Comparison of ENCODE assay signal across 13 cellular contexts in the genomic region with DNA sequence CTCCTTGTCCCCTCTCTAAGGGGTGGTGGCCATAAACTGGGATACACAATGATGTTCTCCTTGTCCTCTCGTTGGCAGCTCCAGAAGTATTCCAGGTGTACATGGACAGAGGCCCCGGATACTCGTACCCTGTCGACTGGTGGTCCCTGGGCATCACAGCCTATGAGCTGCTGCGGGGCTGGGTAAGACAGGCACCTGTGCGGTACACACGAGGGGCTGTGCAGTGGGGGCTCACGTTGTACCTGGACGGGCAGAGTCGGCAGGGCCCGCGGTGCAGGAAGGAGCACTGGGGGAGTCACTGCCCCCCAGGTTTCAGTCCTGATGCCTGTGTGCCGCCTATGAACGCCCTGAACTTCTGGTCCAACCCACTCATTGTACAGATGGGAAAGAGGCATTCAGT.
DNase-seq lines count a peak whose midpoint lies in the region; ATAC-seq, FAIRE-seq and TF ChIP-seq lines count a peak whose summit lies in the region.
"Had no signal": no experiment of that assay in that cellular context is flagged by ENCODE, and none has a peak within 500 bp of the region (broad histone marks: within the 10 kb centered on the region; RNA-seq: fewer than 3 reads in every experiment).

No MANE protein-coding gene starts in this region.

- H2BK15ac ChIP-seq in IMR-90 (ENCODE audit: low read depth, low read length): no peak overlapping the region

- no TSS peak for BruUV-seq in IMR-90 (replicated peaks; lab: Mats Ljungman, UMichigan)

- no peak overlapping the region for H3K18ac ChIP-seq in IMR-90 (ENCODE audit: low read depth, low read length)

- no peaks in the 10 kb centered on the region for H3K79me1 ChIP-seq in IMR-90 (ENCODE audit: low read depth in 1 of 2, low read length in 2 of 2)

- H3K9me3 ChIP-seq in IMR-90 (ENCODE audit: control insufficient read depth, insufficient read depth, low read length) (no peaks in the 10 kb centered on the region), colonic mucosa (no peaks in the 10 kb centered on the region), keratinocyte (ENCODE audit: control insufficient read depth, low read depth, low read length) (no peaks in the 10 kb centered on the region), spleen (no peaks in the 10 kb centered on the region), uterus (no peaks in the 10 kb centered on the region)
- H3K9me3 ChIP-seq: Caco-2 had no signal

- no peaks in the 10 kb centered on the region for H3K27me3 ChIP-seq in IMR-90 (ENCODE audit: control insufficient read depth, insufficient read depth, low read length)
- H3K27me3 ChIP-seq in colonic mucosa: no peaks in the 10 kb centered on the region
- no peaks in the 10 kb centered on the region for H3K27me3 ChIP-seq in keratinocyte (ENCODE audit: control insufficient read depth, extremely low read depth, insufficient read depth, low read length)
- H3K27me3 ChIP-seq in spleen (replicated peaks in 1 of 7): no peaks in the 10 kb centered on the region
- H3K27me3 ChIP-seq in uterus: no peaks in the 10 kb centered on the region

- no peak overlapping the region for H2BK20ac ChIP-seq in IMR-90 (ENCODE audit: low read depth, low read length)

- no peak overlapping the region for H3K23ac ChIP-seq in IMR-90 (ENCODE audit: low read depth, low read length)

- H3K9ac ChIP-seq in IMR-90 (ENCODE audit: low read depth, low read length) (no peak overlapping the region), colonic mucosa (ENCODE audit: low read depth in 2 of 2, low read length in 2 of 2) (no peak overlapping the region), keratinocyte (ENCODE audit: control insufficient read depth, extremely low read depth, insufficient read depth, low read length) (no peak overlapping the region)

- no peak overlapping the region for H3K27ac ChIP-seq in IMR-90 (ENCODE audit: insufficient read depth, low read length)
- H3K27ac ChIP-seq in colonic mucosa: no peak overlapping the region
- H3K27ac ChIP-seq in keratinocyte (ENCODE audit: control insufficient read depth, insufficient read depth, low read length): no peak overlapping the region
- no peak overlapping the region for H3K27ac ChIP-seq in spleen
- H3K27ac ChIP-seq in uterus: no peak overlapping the region

- no peak overlapping the region for H4K91ac ChIP-seq in IMR-90 (ENCODE audit: insufficient read depth, low read depth, low read length)

- no peak for TF ChIP-seq POLR2A in IMR-90 (IDR thresholded peaks at IDR 0.05; ENCODE audit: low read depth, low read length)
- TF ChIP-seq POLR2A in spleen (IDR thresholded peaks at IDR 0.05): no peak
- TF ChIP-seq POLR2A in uterus (IDR thresholded peaks at IDR 0.05): no peak

- no peaks in the 10 kb centered on the region for H3K79me2 ChIP-seq in keratinocyte (ENCODE audit: control insufficient read depth, insufficient read depth, low read length)

- ATAC-seq in IMR-90 (ENCODE audit: low read depth): no peak
- no peak for ATAC-seq in HG02759 (IDR thresholded peaks at IDR 0.05; ENCODE audit: unreplicated experiment)
- ATAC-seq in GM21423 (IDR thresholded peaks at IDR 0.05; ENCODE audit: unreplicated experiment): no peak
- ATAC-seq: GM23338 had no signal

- H2AFZ ChIP-seq in IMR-90 (replicated peaks; ENCODE audit: low read length, poor library complexity) (no peak overlapping the region), keratinocyte (ENCODE audit: control insufficient read depth, low read length) (no peak overlapping the region)
- H2AFZ ChIP-seq: GM23338 had no signal

- H4K5ac ChIP-seq in IMR-90 (ENCODE audit: low read depth, low read length): no peak overlapping the region

- H3K4ac ChIP-seq in IMR-90 (ENCODE audit: low read depth, low read length): no peak overlapping the region

- dilution Hi-C loops in IMR-90 (cut with HindIII; ENCODE audit: low sequenced_read_pairs, unreplicated experiment) (no loop called here), keratinocyte (cut with MboI; ENCODE audit: extremely low pct_ligation_motif_present, low sequenced_read_pairs) (no loop called here)

- peak overlapping the region; percentile 52 for H2AK9ac ChIP-seq in IMR-90 (replicated peaks; ENCODE audit: low read depth, low read length, poor library complexity)

- WGBS in IMR-90 (ENCODE audit: extremely low coverage in 2 of 2, insufficient read length in 1 of 2), 2 experiments: 72% methylated on average over 2 of the region's 14 CpGs; no CpG with 5 or more reads in 1 of the 2 experiments
- WGBS in spleen, 5 donors: 86 to 91% (median 89%) methylated on average over 14 of the region's 14 CpGs

- H4K8ac ChIP-seq in IMR-90 (ENCODE audit: low read depth in 2 of 2, low read length in 2 of 2): no peak overlapping the region

- no peak overlapping the region for H3K56ac ChIP-seq in IMR-90 (ENCODE audit: extremely low read depth, insufficient read depth, low read length)

- DNase-seq in IMR-90 (no peak), colonic mucosa (peak; percentile 7), keratinocyte (ENCODE audit: low read depth, low spot score) (no peak), spleen (peak; percentile 44), uterus (no peak), iPS-NIHi11 (ENCODE audit: low spot score) (no peak)
- DNase-seq: Caco-2; CD8-positive, alpha-beta memory T cell; GDM1; H7 had no signal

- H3K4me3 ChIP-seq in IMR-90 (ENCODE audit: insufficient read depth, low read depth, low read length): no peak overlapping the region
- no peak overlapping the region for H3K4me3 ChIP-seq in colonic mucosa
- H3K4me3 ChIP-seq in keratinocyte (ENCODE audit: control insufficient read depth in 2 of 3, extremely low read depth in 1 of 3, insufficient read depth in 2 of 3, low read depth in 1 of 3, low read length in 3 of 3): no peak overlapping the region
- no peak overlapping the region for H3K4me3 ChIP-seq in spleen
- H3K4me3 ChIP-seq in uterus: no peak overlapping the region
- H3K4me3 ChIP-seq: GM23338 had no signal

- CTCF ChIA-PET in IMR-90 (lab: Yijun Ruan, JAX): interaction anchor here (0.7 to 1.5 kb wide), 2 partner anchors 11 to 37 kb away, joined by 3 to 5 read pairs; no protein-coding TSS in a partner anchor

- H2AK5ac ChIP-seq in IMR-90 (ENCODE audit: low read depth, low read length): no peak overlapping the region; the same call in 1 of the 2 replicates

- in situ Hi-C loops in IMR-90 (cut with MboI; ENCODE audit: low sequenced_read_pairs): no loop called here

- H3K36me3 ChIP-seq in IMR-90 (ENCODE audit: control insufficient read depth, insufficient read depth, low read length): no peaks in the 10 kb centered on the region
- H3K36me3 ChIP-seq in colonic mucosa: no peaks in the 10 kb centered on the region
- H3K36me3 ChIP-seq in keratinocyte (ENCODE audit: control insufficient read depth in 2 of 2, extremely low read depth in 1 of 2, insufficient read depth in 2 of 2, low read length in 2 of 2): no peaks in the 10 kb centered on the region
- no peaks in the 10 kb centered on the region for H3K36me3 ChIP-seq in spleen
- no peaks in the 10 kb centered on the region for H3K36me3 ChIP-seq in uterus

- TF ChIP-seq RAD21 in IMR-90 (IDR thresholded peaks at IDR 0.05; ENCODE audit: low read length): no peak

- no peak for FAIRE-seq in keratinocyte (lab: Jason Lieb, UNC)

- H3K4me1 ChIP-seq in IMR-90 (ENCODE audit: control insufficient read depth, insufficient read depth, low read length) (no peaks in the 10 kb centered on the region), colonic mucosa (no peaks in the 10 kb centered on the region), keratinocyte (ENCODE audit: control insufficient read depth, extremely low read depth, insufficient read depth, low read length) (peaks cover 9% of the 10 kb centered on the region), spleen (no peaks in the 10 kb centered on the region), uterus (no peaks in the 10 kb centered on the region)
- H3K4me1 ChIP-seq: Caco-2 had no signal

- H2BK5ac ChIP-seq in IMR-90 (ENCODE audit: low read depth, low read length, poor library complexity, severe bottlenecking): no peak overlapping the region

- TF ChIP-seq CTCF in IMR-90 (conservative IDR thresholded peaks at IDR 0.05; ENCODE audit: low read depth, low read length) (no peak), colonic mucosa (IDR thresholded peaks at IDR 0.05) (no peak), keratinocyte (optimal IDR thresholded peaks at IDR 0.05 in 1 of 3, IDR thresholded peaks at IDR 0.05 in 1 of 3, conservative IDR thresholded peaks at IDR 0.05 in 1 of 3; ENCODE audit: extremely low read depth in 1 of 3, insufficient read depth in 2 of 3, low read length in 3 of 3) (no peak), spleen (IDR thresholded peaks at IDR 0.05 in 8 of 11, conservative IDR thresholded peaks at IDR 0.05 in 3 of 11) (no peak), uterus (IDR thresholded peaks at IDR 0.05) (no peak)

- H3K9me1 ChIP-seq in IMR-90 (ENCODE audit: insufficient read depth, low read length) (no peaks in the 10 kb centered on the region), keratinocyte (ENCODE audit: control insufficient read depth, extremely low read depth, insufficient read depth, low read length) (no peaks in the 10 kb centered on the region)

- intact Hi-C loops in IMR-90 (cut with micrococcal nuclease) (no loop called here), colonic mucosa (cut with DNase I) (no loop called here), spleen (cut with DNase I; ENCODE audit: low total_unique reads) (no loop called here), uterus (cut with DNase I; ENCODE audit: low total_unique reads) (no loop called here)

- H2BK120ac ChIP-seq in IMR-90 (ENCODE audit: low read depth, low read length): no peak overlapping the region

- H4K20me1 ChIP-seq in IMR-90 (ENCODE audit: insufficient read depth, low read length): no peaks in the 10 kb centered on the region
- no peaks in the 10 kb centered on the region for H4K20me1 ChIP-seq in keratinocyte (ENCODE audit: control insufficient read depth, extremely low read depth, insufficient read depth, low read length)

- H3K14ac ChIP-seq in IMR-90 (replicated peaks; ENCODE audit: low read depth, low read length): no peak overlapping the region

- H3K4me2 ChIP-seq in IMR-90 (ENCODE audit: low read depth, low read length) (no peak overlapping the region), keratinocyte (ENCODE audit: control insufficient read depth, extremely low read depth, insufficient read depth, low read depth, low read length) (peak overlapping the region; percentile 10)
- H3K4me2 ChIP-seq: GM23338 had no signal

- POLR2A ChIA-PET in IMR-90 (lab: Charles Lee; ENCODE audit: unreplicated experiment): no interaction called here

TF ChIP-seq in IMR-90, 13 proteins besides CTCF, POLR2A, EP300 and RAD21 (continues in another document):
- no peak for TF ChIP-seq RFX5 (IDR thresholded peaks at IDR 0.05; ENCODE audit: low read depth, low read length)
- no peak for TF ChIP-seq RCOR1 (IDR thresholded peaks at IDR 0.05; ENCODE audit: insufficient replicate concordance, low read length)
- no peak for TF ChIP-seq MAZ (IDR thresholded peaks at IDR 0.05; ENCODE audit: borderline replicate concordance, low read depth, low read length)
- no peak for TF ChIP-seq NFE2L2 (IDR thresholded peaks at IDR 0.05; ENCODE audit: low read depth, low read length)
- no peak for TF ChIP-seq CHD1 (IDR thresholded peaks at IDR 0.05; ENCODE audit: low read depth, low read length)
- TF ChIP-seq MXI1 (IDR thresholded peaks at IDR 0.05; ENCODE audit: borderline replicate concordance, low read depth, low read length): no peak
- no peak for TF ChIP-seq MAFK (IDR thresholded peaks at IDR 0.05; ENCODE audit: low read depth, low read length)

Comparison
In these comparisons a context has a peak if more than half of its experiments do, and no peak if none do; other contexts are left out.
1. DNase-seq: peak in colonic mucosa (single experiment) and spleen (single experiment); none in IMR-90 (single experiment), keratinocyte (single experiment), uterus (0 of 2) and iPS-NIHi11 (single experiment).